Comparison of ENCODE assay signal across 9 cellular contexts in genomic region chr22:37591823-37592404, GRCh38. TPM values are rescaled to one million over a fixed set of nuclear protein-coding genes. Genes with fewer than 3 reads are reported as not detected.
A peak's percentile ranks its signal among the peaks of the same experiment; 100 is the strongest.
DNase-seq lines count a peak whose midpoint lies in the region; ATAC-seq, FAIRE-seq and TF ChIP-seq lines count a peak whose summit lies in the region.
"Had no signal": no experiment of that assay in that cellular context is flagged by ENCODE, and none has a peak within 500 bp of the region (broad histone marks: within the 10 kb centered on the region; RNA-seq: fewer than 3 reads in every experiment).

No MANE protein-coding gene starts in this region.

- intact Hi-C loops in IMR-90 (cut with micrococcal nuclease) (loop anchor here (1.0 kb wide), 1 partner anchor 53 kb away; no protein-coding TSS in a partner anchor), K562 (cut with micrococcal nuclease) (loop anchor here (1.0 kb wide), 1 partner anchor 47 kb away; no protein-coding TSS in a partner anchor)

- ATAC-seq in CD4-positive, CD25-positive, alpha-beta regulatory T cell (ENCODE audit: low read depth in 2 of 2), result no peak
- ATAC-seq in IMR-90 (ENCODE audit: low read depth), result no peak
- ATAC-seq in K562, result no peak
- no peak for ATAC-seq in gastroesophageal sphincter
- ATAC-seq in HG02588 (IDR thresholded peaks at IDR 0.05; ENCODE audit: unreplicated experiment), result no peak
- ATAC-seq in HG03139 (IDR thresholded peaks at IDR 0.05; ENCODE audit: unreplicated experiment), result no peak

- H3K79me2 ChIP-seq in K562 (ENCODE audit: control insufficient read depth, insufficient read depth, low read length), result no peaks in the 10 kb centered on the region

- no peak for TF ChIP-seq POLR2A in IMR-90 (IDR thresholded peaks at IDR 0.05; ENCODE audit: low read depth, low read length)
- TF ChIP-seq POLR2A in K562 (conservative IDR thresholded peaks at IDR 0.05), result no peak
- no peak for TF ChIP-seq POLR2A in gastroesophageal sphincter (IDR thresholded peaks at IDR 0.05)

- no peak overlapping the region for H3K56ac ChIP-seq in IMR-90 (ENCODE audit: extremely low read depth, insufficient read depth, low read length)

- peak overlapping the region; percentile 71 for H3K4me3 ChIP-seq in CD4-positive, CD25-positive, alpha-beta regulatory T cell (ENCODE audit: low read depth, low read length)
- H3K4me3 ChIP-seq in IMR-90 (ENCODE audit: insufficient read depth, low read depth, low read length) (no peak overlapping the region), K562 (no peak overlapping the region), gastroesophageal sphincter (peak overlapping the region in 1 of 2 donors; percentile 2)

- H3K27ac ChIP-seq in CD4-positive, CD25-positive, alpha-beta regulatory T cell (ENCODE audit: insufficient read depth, low read length, poor library complexity, severe bottlenecking), result peak overlapping the region; percentile 28
- H3K27ac ChIP-seq in IMR-90 (ENCODE audit: insufficient read depth, low read length) (no peak overlapping the region), K562 (ENCODE audit: extremely low read depth, low read depth, low read length) (no peak overlapping the region), gastroesophageal sphincter (no peak overlapping the region)

- no peaks in the 10 kb centered on the region for H3K36me3 ChIP-seq in CD4-positive, CD25-positive, alpha-beta regulatory T cell (ENCODE audit: control insufficient read depth, insufficient read depth, low read length)
- H3K36me3 ChIP-seq in IMR-90 (ENCODE audit: control insufficient read depth, insufficient read depth, low read length) (no peaks in the 10 kb centered on the region), K562 (ENCODE audit: control insufficient read depth, insufficient read depth, low read length) (no peaks in the 10 kb centered on the region), gastroesophageal sphincter (no peaks in the 10 kb centered on the region)
- H3K36me3 ChIP-seq: right atrium auricular region had no signal

- H3K9me3 ChIP-seq in CD4-positive, CD25-positive, alpha-beta regulatory T cell (ENCODE audit: control insufficient read depth in 2 of 2, low read length in 2 of 2), result no peaks in the 10 kb centered on the region
- H3K9me3 ChIP-seq in IMR-90 (ENCODE audit: control insufficient read depth, insufficient read depth, low read length), result no peaks in the 10 kb centered on the region
- no peaks in the 10 kb centered on the region for H3K9me3 ChIP-seq in K562 (replicated peaks; ENCODE audit: control insufficient read depth, insufficient read depth, low read depth, low read length)
- no peaks in the 10 kb centered on the region for H3K9me3 ChIP-seq in gastroesophageal sphincter
- H3K9me3 ChIP-seq: right atrium auricular region had no signal

- H2BK5ac ChIP-seq in IMR-90 (ENCODE audit: low read depth, low read length, poor library complexity, severe bottlenecking), result no peak overlapping the region

- no peak overlapping the region for H3K14ac ChIP-seq in IMR-90 (replicated peaks; ENCODE audit: low read depth, low read length)

- POLR2A ChIA-PET in IMR-90 (lab: Charles Lee; ENCODE audit: unreplicated experiment) (interaction anchor here (0.9 to 1.0 kb wide), 2 partner anchors 42 to 46 kb away, joined by 3 to 4 read pairs; no protein-coding TSS in a partner anchor), K562 (lab: Yijun Ruan, JAX) (interaction anchor here (0.6 to 1.7 kb wide), 9 partner anchors 10 to 70 kb away, joined by 3 to 10 read pairs (median 4); partner anchors contain the start of gene GGA1)

- peak overlapping the region; percentile 16 to 65; a peak in 2 of 4 replicates for H4K8ac ChIP-seq in IMR-90 (ENCODE audit: low read depth in 2 of 2, low read length in 2 of 2)

- H3K18ac ChIP-seq in IMR-90 (ENCODE audit: low read depth, low read length), result no peak overlapping the region

- H3K9ac ChIP-seq in IMR-90 (ENCODE audit: low read depth, low read length), result no peak overlapping the region
- H3K9ac ChIP-seq in K562 (ENCODE audit: insufficient read depth in 1 of 2, low read depth in 2 of 2, low read length in 2 of 2), result no peak overlapping the region

- no peak overlapping the region for H2AFZ ChIP-seq in IMR-90 (replicated peaks; ENCODE audit: low read length, poor library complexity)
- no peak overlapping the region for H2AFZ ChIP-seq in K562 (ENCODE audit: low read depth, low read length)

- no peak overlapping the region for H3K4ac ChIP-seq in IMR-90 (ENCODE audit: low read depth, low read length)

- no peak overlapping the region for H4K91ac ChIP-seq in IMR-90 (ENCODE audit: insufficient read depth, low read depth, low read length)

- no peak for FAIRE-seq in K562 (lab: Jason Lieb, UNC)

- dilution Hi-C loops in IMR-90 (cut with HindIII; ENCODE audit: low sequenced_read_pairs, unreplicated experiment), result no loop called here

- H4K5ac ChIP-seq in IMR-90 (ENCODE audit: low read depth, low read length), result no peak overlapping the region

- TF ChIP-seq CTCF in IMR-90 (conservative IDR thresholded peaks at IDR 0.05; ENCODE audit: low read depth, low read length), result no peak
- no peak for TF ChIP-seq CTCF in K562 (IDR thresholded peaks at IDR 0.05 in 2 of 3, conservative IDR thresholded peaks at IDR 0.05 in 1 of 3; ENCODE audit: insufficient read depth in 2 of 3, low read depth in 1 of 3, low read length in 3 of 3)
- no peak for TF ChIP-seq CTCF in neural crest cell (conservative IDR thresholded peaks at IDR 0.05)
- no peak for TF ChIP-seq CTCF in gastroesophageal sphincter (IDR thresholded peaks at IDR 0.05)

- H2BK15ac ChIP-seq in IMR-90 (ENCODE audit: low read depth, low read length), result no peak overlapping the region

- H2BK20ac ChIP-seq in IMR-90 (ENCODE audit: low read depth, low read length), result no peak overlapping the region

- CTCF ChIA-PET in IMR-90 (lab: Yijun Ruan, JAX), result interaction anchor here (0.8 to 1.8 kb wide), 16 partner anchors 9 to 119 kb away, joined by 3 to 28 read pairs (median 4); partner anchors contain the start of gene GGA1
- CTCF ChIA-PET in K562 (lab: Yijun Ruan, JAX; ENCODE audit: low intra/inter-chr PET ratio), result interaction anchor here (1.1 to 2.4 kb wide), 3 partner anchors 47 to 60 kb away, joined by 3 to 22 read pairs (median 15); no protein-coding TSS in a partner anchor

- TF ChIP-seq EP300 in K562 (IDR thresholded peaks at IDR 0.05; ENCODE audit: low read length) (no peak), gastroesophageal sphincter (IDR thresholded peaks at IDR 0.05) (no peak)

- H2AK9ac ChIP-seq in IMR-90 (replicated peaks; ENCODE audit: low read depth, low read length, poor library complexity), result no peak overlapping the region

- H3K79me1 ChIP-seq in IMR-90 (ENCODE audit: low read depth in 1 of 2, low read length in 2 of 2), result no peaks in the 10 kb centered on the region

- DNase-seq in CD4-positive, CD25-positive, alpha-beta regulatory T cell, result no peak
- DNase-seq in IMR-90, result no peak
- DNase-seq in K562 (ENCODE audit: extremely low read depth in 1 of 4, low spot score in 3 of 4), result no peak
- no peak for DNase-seq in neural crest cell (ENCODE audit: low read depth, low spot score)
- no peak for DNase-seq in NCI-H187 treated with DMSO at 0.1 percent for 48 hours (lab: John Stamatoyannopoulos, UW)

- no peak overlapping the region for H2BK120ac ChIP-seq in IMR-90 (ENCODE audit: low read depth, low read length)

- H4K20me1 ChIP-seq in IMR-90 (ENCODE audit: insufficient read depth, low read length) (no peaks in the 10 kb centered on the region), K562 (replicated peaks; ENCODE audit: control insufficient read depth, insufficient read depth, low read length) (no peaks in the 10 kb centered on the region)

- no peaks in the 10 kb centered on the region for H3K9me3 Mint-ChIP-seq in CD4-positive, CD25-positive, alpha-beta regulatory T cell
- no peaks in the 10 kb centered on the region for H3K9me3 Mint-ChIP-seq in neural crest cell

- in situ Hi-C loops in IMR-90 (cut with MboI; ENCODE audit: low sequenced_read_pairs), result no loop called here
- in situ Hi-C loops in K562 (cut with MboI), result no loop called here

- H3K4me3 Mint-ChIP-seq in CD4-positive, CD25-positive, alpha-beta regulatory T cell, result peak overlapping the region; percentile 9 to 90 (median 83)
- peak overlapping the region; percentile 63 for H3K4me3 Mint-ChIP-seq in neural crest cell

- H3K27me3 Mint-ChIP-seq in CD4-positive, CD25-positive, alpha-beta regulatory T cell, result peaks cover 22% of the 10 kb centered on the region
- H3K27me3 Mint-ChIP-seq in neural crest cell (ENCODE audit: low read depth), result no peaks in the 10 kb centered on the region

- H3K36me3 Mint-ChIP-seq in CD4-positive, CD25-positive, alpha-beta regulatory T cell, result no peaks in the 10 kb centered on the region
- H3K36me3 Mint-ChIP-seq in neural crest cell (ENCODE audit: low read depth), result no peaks in the 10 kb centered on the region

- H3K23ac ChIP-seq in IMR-90 (ENCODE audit: low read depth, low read length), result no peak overlapping the region

- H3K4me1 Mint-ChIP-seq in CD4-positive, CD25-positive, alpha-beta regulatory T cell, result peaks cover 6 to 13% (median 11%) of the 10 kb centered on the region in 4 donors
- peaks cover 12% of the 10 kb centered on the region for H3K4me1 Mint-ChIP-seq in neural crest cell

- 95% methylated on average over 5 of the region's 12 CpGs; no CpG with 5 or more reads in 1 of the 2 experiments for WGBS in IMR-90 (ENCODE audit: extremely low coverage in 2 of 2, insufficient read length in 1 of 2), 2 experiments
- WGBS in K562 (ENCODE audit: insufficient coverage, low coverage, missing lambda C conversion rate), result 14% methylated on average over 9 of the region's 12 CpGs
- WGBS in gastroesophageal sphincter (ENCODE audit: low coverage in 1 of 2), 2 donors, result 79 to 87% methylated on average over 4 to 9 of the region's 12 CpGs

- H3K9me1 ChIP-seq in IMR-90 (ENCODE audit: insufficient read depth, low read length), result 0 out of 2 replicates have a peak, but pooled peaks cover 3% of the 10 kb centered on the region
- no peaks in the 10 kb centered on the region for H3K9me1 ChIP-seq in K562 (ENCODE audit: control insufficient read depth, insufficient read depth, low read length)

- H3K4me2 ChIP-seq in IMR-90 (ENCODE audit: low read depth, low read length), result no peak overlapping the region
- no peak overlapping the region for H3K4me2 ChIP-seq in K562 (ENCODE audit: insufficient read depth, low read length)

- H3K4me1 ChIP-seq in CD4-positive, CD25-positive, alpha-beta regulatory T cell (ENCODE audit: control insufficient read depth, insufficient read depth, low read length, poor library complexity, severe bottlenecking), result peaks cover 10% of the 10 kb centered on the region
- no peaks in the 10 kb centered on the region; the same call in 1 of the 2 replicates for H3K4me1 ChIP-seq in IMR-90 (ENCODE audit: control insufficient read depth, insufficient read depth, low read length)
- H3K4me1 ChIP-seq in K562 (replicated peaks in 1 of 2; ENCODE audit: control insufficient read depth in 2 of 2, insufficient read depth in 2 of 2, low read length in 2 of 2), result no peaks in the 10 kb centered on the region; a peak in 2 of 5 replicates
- peaks cover 0 to 6% (median 0%) of the 10 kb centered on the region in 3 donors for H3K4me1 ChIP-seq in gastroesophageal sphincter

- peak overlapping the region; percentile 67 to 94 (median 94) for H3K27ac Mint-ChIP-seq in CD4-positive, CD25-positive, alpha-beta regulatory T cell
- no peak overlapping the region for H3K27ac Mint-ChIP-seq in neural crest cell (ENCODE audit: unreplicated experiment)

- 0 out of 2 replicates have a peak overlapping the region, but pooled peaks have one; percentile 17 for H2AK5ac ChIP-seq in IMR-90 (ENCODE audit: low read depth, low read length)

- TF ChIP-seq RAD21 in IMR-90 (IDR thresholded peaks at IDR 0.05; ENCODE audit: low read length) (no peak), K562 (CRISPR knock-in tag; conservative IDR thresholded peaks at IDR 0.05 in 1 of 2, IDR thresholded peaks at IDR 0.05 in 1 of 2) (no peak)

- BruUV-seq in IMR-90 (replicated peaks; lab: Mats Ljungman, UMichigan) (no TSS peak), K562 (replicated peaks; lab: Mats Ljungman, UMichigan) (no TSS peak)

- no peaks in the 10 kb centered on the region for H3K27me3 ChIP-seq in CD4-positive, CD25-positive, alpha-beta regulatory T cell (ENCODE audit: control insufficient read depth, insufficient read depth, low read length)
- H3K27me3 ChIP-seq in IMR-90 (ENCODE audit: control insufficient read depth, insufficient read depth, low read length), result peaks cover 19% of the 10 kb centered on the region
- H3K27me3 ChIP-seq in K562 (ENCODE audit: control insufficient read depth in 2 of 2, insufficient read depth in 2 of 2, low read length in 2 of 2), result peaks cover 2 to 12% of the 10 kb centered on the region in 2 experiments; a peak in 3 of 5 replicates
- peaks cover 43% of the 10 kb centered on the region for H3K27me3 ChIP-seq in gastroesophageal sphincter
- H3K27me3 ChIP-seq: right atrium auricular region had no signal

RNA-seq across cellular contexts. Expression of gene LGALS2, which starts 12.0 kb away (rescaled TPM):
- total RNA-seq in CD4-positive, CD25-positive, alpha-beta regulatory T cell, result not detected
- polyA plus RNA-seq in CD4-positive, CD25-positive, alpha-beta regulatory T cell, result under 1 TPM in 2 of 4 donors, not detected in 2; 0.41 to 0.49 TPM
- total RNA-seq in IMR-90 (2012; rRNA removed), result not detected in 2 replicates
- polyA plus RNA-seq in IMR-90 (2012; rRNA removed), result not detected in 2 replicates
- polyA plus RNA-seq in IMR-90 (2012; cell fraction: cytosol; rRNA removed), result not detected in 2 replicates
- not detected in 2 replicates for polyA plus RNA-seq in IMR-90 (2012; cell fraction: nucleus; rRNA removed; ENCODE audit: low replicate concordance)
- not detected in 2 replicates for total RNA-seq in K562 (2011; cell fraction: chromatin; rRNA removed; ENCODE audit: low replicate concordance)
- total RNA-seq in K562 (2011; cell fraction: nucleolus; rRNA removed), result not detected in 2 replicates
- total RNA-seq in K562 (2011; cell fraction: nucleoplasm; rRNA removed), result not detected in 2 replicates
- total RNA-seq in K562 (2014; rRNA removed), result not detected in 2 replicates
- total RNA-seq in K562 (2014; rRNA removed; fragmentation: Illumina TruSeq; extraction: Trizol), result not detected in 2 replicates
- total RNA-seq in K562 (2015; rRNA removed; fragmentation: Illumina TruSeq; extraction: Trizol), result not detected in 2 replicates
- total RNA-seq in K562 (2021), result not detected in 2 replicates
- polyA plus RNA-seq in K562 (2011; rRNA removed), result not detected in 2 replicates
- not detected in 2 replicates for polyA plus RNA-seq in K562 (2011; cell fraction: cytosol; rRNA removed)
- polyA plus RNA-seq in K562 (2011; cell fraction: nucleus; rRNA removed), result not detected in 2 replicates
- 0.19 TPM in 1 of 2 replicates, not detected in the other for polyA plus RNA-seq in K562 (2012)
- not detected in 2 replicates for polyA plus RNA-seq in K562 (2014; fragmentation: Illumina TruSeq; extraction: Trizol)
- not detected for polyA plus RNA-seq in K562 (2014; fragmentation: Nextera tagmentation; extraction: Ambion mirVana)
- not detected in 2 replicates for polyA plus RNA-seq in K562 (2014; rRNA removed)
- not detected in 2 replicates for polyA minus RNA-seq in K562 (2011; rRNA and poly(A)+ RNA removed)
- polyA minus RNA-seq in K562 (2011; cell fraction: cytosol; rRNA and poly(A)+ RNA removed), result not detected in 2 replicates
- polyA minus RNA-seq in K562 (2011; cell fraction: nucleus; rRNA and poly(A)+ RNA removed), result not detected in 2 replicates
- not detected in 2 replicates for total RNA-seq in neural crest cell
- total RNA-seq in gastroesophageal sphincter, result not detected
- total RNA-seq: right atrium auricular region had no signal

RNA-seq across cellular contexts. Expression of gene GGA1, which starts 16.7 kb away (rescaled TPM):
- 69.7 TPM for total RNA-seq in CD4-positive, CD25-positive, alpha-beta regulatory T cell
- 10 to 100 TPM; 14.0 to 19.8 (median 16.8) TPM for polyA plus RNA-seq in CD4-positive, CD25-positive, alpha-beta regulatory T cell
- 17.2 and 19.7 TPM in 2 replicates for total RNA-seq in IMR-90 (2012; rRNA removed)
- polyA plus RNA-seq in IMR-90 (2012; rRNA removed), result 48.5 and 50.4 TPM in 2 replicates
- 17.9 and 26.5 TPM in 2 replicates for polyA plus RNA-seq in IMR-90 (2012; cell fraction: cytosol; rRNA removed)
- polyA plus RNA-seq in IMR-90 (2012; cell fraction: nucleus; rRNA removed; ENCODE audit: low replicate concordance), result 243 and 309 TPM in 2 replicates
- total RNA-seq in K562 (2011; cell fraction: chromatin; rRNA removed; ENCODE audit: low replicate concordance), result 235 and 500 TPM in 2 replicates
- 281 and 297 TPM in 2 replicates for total RNA-seq in K562 (2011; cell fraction: nucleolus; rRNA removed)
- 245 and 253 TPM in 2 replicates for total RNA-seq in K562 (2011; cell fraction: nucleoplasm; rRNA removed)
- total RNA-seq in K562 (2014; rRNA removed), result 48.0 and 51.3 TPM in 2 replicates
- total RNA-seq in K562 (2014; rRNA removed; fragmentation: Illumina TruSeq; extraction: Trizol), result 19.7 and 24.2 TPM in 2 replicates
- total RNA-seq in K562 (2015; rRNA removed; fragmentation: Illumina TruSeq; extraction: Trizol), result 29.9 and 31.1 TPM in 2 replicates
- total RNA-seq in K562 (2021), result 57.1 and 61.3 TPM in 2 replicates
- polyA plus RNA-seq in K562 (2011; rRNA removed), result 50.4 and 53.3 TPM in 2 replicates
- polyA plus RNA-seq in K562 (2011; cell fraction: cytosol; rRNA removed), result 27.8 and 56.0 TPM in 2 replicates
- polyA plus RNA-seq in K562 (2011; cell fraction: nucleus; rRNA removed), result 156 and 291 TPM in 2 replicates
- polyA plus RNA-seq in K562 (2012), result 41.4 and 63.8 TPM in 2 replicates
- 31.6 and 42.5 TPM in 2 replicates for polyA plus RNA-seq in K562 (2014; fragmentation: Illumina TruSeq; extraction: Trizol)
- polyA plus RNA-seq in K562 (2014; fragmentation: Nextera tagmentation; extraction: Ambion mirVana), result 1 to 10 TPM; 1.5 to 1.9 TPM
- polyA plus RNA-seq in K562 (2014; rRNA removed), result 69.5 and 71.3 TPM in 2 replicates
- polyA minus RNA-seq in K562 (2011; rRNA and poly(A)+ RNA removed), result 26.8 and 33.7 TPM in 2 replicates
- 20.7 and 22.7 TPM in 2 replicates for polyA minus RNA-seq in K562 (2011; cell fraction: cytosol; rRNA and poly(A)+ RNA removed)
- 56.9 and 57.8 TPM in 2 replicates for polyA minus RNA-seq in K562 (2011; cell fraction: nucleus; rRNA and poly(A)+ RNA removed)
- 85.1 and 88.6 TPM in 2 replicates for total RNA-seq in neural crest cell
- 10 to 100 TPM; 37.8 to 46.5 (median 39.1) TPM for total RNA-seq in gastroesophageal sphincter

RNA-seq across cellular contexts. Expression of gene CDC42EP1, which starts 31.6 kb away (rescaled TPM):
- total RNA-seq in CD4-positive, CD25-positive, alpha-beta regulatory T cell, result not detected
- not detected for polyA plus RNA-seq in CD4-positive, CD25-positive, alpha-beta regulatory T cell
- total RNA-seq in IMR-90 (2012; rRNA removed) (4.7 and 6.1 TPM in 2 replicates), K562 (2014; rRNA removed) (29.0 and 41.6 TPM in 2 replicates), K562 (2014; rRNA removed; fragmentation: Illumina TruSeq; extraction: Trizol) (2.7 and 3.2 TPM in 2 replicates), K562 (2015; rRNA removed; fragmentation: Illumina TruSeq; extraction: Trizol) (7.3 and 8.3 TPM in 2 replicates), K562 (2021) (62.8 and 70.2 TPM in 2 replicates), neural crest cell (22.6 and 26.1 TPM in 2 replicates), gastroesophageal sphincter (10 to 100 TPM; 19.0 to 37.7 (median 27.4) TPM)
- polyA plus RNA-seq in IMR-90 (2012; rRNA removed) (47.3 and 59.2 TPM in 2 replicates), K562 (2011; rRNA removed) (4.0 and 13.8 TPM in 2 replicates), K562 (2014; fragmentation: Illumina TruSeq; extraction: Trizol) (18.4 and 49.9 TPM in 2 replicates), K562 (2014; fragmentation: Nextera tagmentation; extraction: Ambion mirVana) (under 1 TPM; 0.67 to 0.69 TPM), K562 (2014; rRNA removed) (22.5 and 28.1 TPM in 2 replicates)
- polyA plus RNA-seq in IMR-90 (2012; cell fraction: cytosol; rRNA removed), result 34.5 and 61.4 TPM in 2 replicates
- 18.1 and 44.7 TPM in 2 replicates for polyA plus RNA-seq in IMR-90 (2012; cell fraction: nucleus; rRNA removed; ENCODE audit: low replicate concordance)
- 7.9 and 25.6 TPM in 2 replicates for total RNA-seq in K562 (2011; cell fraction: chromatin; rRNA removed; ENCODE audit: low replicate concordance)
- total RNA-seq in K562 (2011; cell fraction: nucleolus; rRNA removed), result 22.5 and 24.0 TPM in 2 replicates
- 13.4 and 14.2 TPM in 2 replicates for total RNA-seq in K562 (2011; cell fraction: nucleoplasm; rRNA removed)
- 6.0 and 18.2 TPM in 2 replicates for polyA plus RNA-seq in K562 (2011; cell fraction: cytosol; rRNA removed)
- 9.9 and 15.1 TPM in 2 replicates for polyA plus RNA-seq in K562 (2011; cell fraction: nucleus; rRNA removed)
- 24.9 and 50.5 TPM in 2 replicates for polyA plus RNA-seq in K562 (2012)
- polyA minus RNA-seq in K562 (2011; rRNA and poly(A)+ RNA removed), result 1.9 and 2.3 TPM in 2 replicates
- polyA minus RNA-seq in K562 (2011; cell fraction: cytosol; rRNA and poly(A)+ RNA removed), result 12.7 and 21.9 TPM in 2 replicates
- 10.2 and 10.6 TPM in 2 replicates for polyA minus RNA-seq in K562 (2011; cell fraction: nucleus; rRNA and poly(A)+ RNA removed)

RNA-seq across cellular contexts. Expression of gene SH3BP1, which starts 47.6 kb away (rescaled TPM):
- total RNA-seq in CD4-positive, CD25-positive, alpha-beta regulatory T cell, result 126 TPM
- polyA plus RNA-seq in CD4-positive, CD25-positive, alpha-beta regulatory T cell, result 10 to 100 TPM; 10.1 to 17.8 (median 16.2) TPM
- 8.8 and 10.8 TPM in 2 replicates for total RNA-seq in IMR-90 (2012; rRNA removed)
- polyA plus RNA-seq in IMR-90 (2012; rRNA removed), result 30.0 and 33.3 TPM in 2 replicates
- polyA plus RNA-seq in IMR-90 (2012; cell fraction: cytosol; rRNA removed), result 11.6 and 27.3 TPM in 2 replicates
- 67.7 and 113 TPM in 2 replicates for polyA plus RNA-seq in IMR-90 (2012; cell fraction: nucleus; rRNA removed; ENCODE audit: low replicate concordance)
- 27.4 and 84.8 TPM in 2 replicates for total RNA-seq in K562 (2011; cell fraction: chromatin; rRNA removed; ENCODE audit: low replicate concordance)
- total RNA-seq in K562 (2011; cell fraction: nucleolus; rRNA removed), result 40.0 and 41.0 TPM in 2 replicates
- total RNA-seq in K562 (2011; cell fraction: nucleoplasm; rRNA removed), result 21.5 and 25.7 TPM in 2 replicates
- 18.6 and 21.2 TPM in 2 replicates for total RNA-seq in K562 (2014; rRNA removed)
- total RNA-seq in K562 (2014; rRNA removed; fragmentation: Illumina TruSeq; extraction: Trizol), result 7.4 and 9.7 TPM in 2 replicates
- total RNA-seq in K562 (2015; rRNA removed; fragmentation: Illumina TruSeq; extraction: Trizol), result 9.3 and 9.4 TPM in 2 replicates
- 29.9 and 36.2 TPM in 2 replicates for total RNA-seq in K562 (2021)
- polyA plus RNA-seq in K562 (2011; rRNA removed), result 11.5 and 14.9 TPM in 2 replicates
- polyA plus RNA-seq in K562 (2011; cell fraction: cytosol; rRNA removed), result 10.1 and 21.2 TPM in 2 replicates
- polyA plus RNA-seq in K562 (2011; cell fraction: nucleus; rRNA removed), result 23.7 and 33.6 TPM in 2 replicates
- 34.0 and 58.5 TPM in 2 replicates for polyA plus RNA-seq in K562 (2012)
- 32.1 and 36.0 TPM in 2 replicates for polyA plus RNA-seq in K562 (2014; fragmentation: Illumina TruSeq; extraction: Trizol)
- polyA plus RNA-seq in K562 (2014; fragmentation: Nextera tagmentation; extraction: Ambion mirVana), result under 1 TPM; 0.10 to 0.17 TPM
- polyA plus RNA-seq in K562 (2014; rRNA removed), result 8.7 and 10.4 TPM in 2 replicates
- polyA minus RNA-seq in K562 (2011; rRNA and poly(A)+ RNA removed), result 16.7 and 17.5 TPM in 2 replicates
- polyA minus RNA-seq in K562 (2011; cell fraction: cytosol; rRNA and poly(A)+ RNA removed), result 12.7 and 19.9 TPM in 2 replicates
- polyA minus RNA-seq in K562 (2011; cell fraction: nucleus; rRNA and poly(A)+ RNA removed), result 13.7 and 15.5 TPM in 2 replicates
- 36.4 and 36.6 TPM in 2 replicates for total RNA-seq in neural crest cell
- total RNA-seq in gastroesophageal sphincter, result 1 to 10 TPM; 2.9 to 4.9 (median 3.2) TPM
